Comparison of ENCODE assay signal across 21 cellular contexts in genomic region chr15:72616491-72617210, GRCh38. TPM values are rescaled to one million over a fixed set of nuclear protein-coding genes. Genes with fewer than 3 reads are reported as not detected.
DNase-seq lines count a peak whose midpoint lies in the region; ATAC-seq and TF ChIP-seq lines count a peak whose summit lies in the region.
"Had no signal": no experiment of that assay in that cellular context is flagged by ENCODE, and none has a peak within 500 bp of the region (broad histone marks: within the 10 kb centered on the region; RNA-seq: fewer than 3 reads in every experiment).

No MANE protein-coding gene starts in this region.

- H3K36me3 ChIP-seq in DND-41 (ENCODE audit: insufficient read depth, low read length) (no peaks in the 10 kb centered on the region), Karpas-422 (ENCODE audit: insufficient read depth, low read length) (no peaks in the 10 kb centered on the region)
- H3K36me3 ChIP-seq: BE2C, Peyer's patch had no signal

- DNase-seq in DND-41: peak; percentile 9
- DNase-seq in Karpas-422: peak; percentile 19
- peak; percentile 35 for DNase-seq in myocyte (ENCODE audit: low read depth)
- no peak for DNase-seq in NCI-H2196 treated with DMSO at 0.1 percent for 48 hours (lab: John Stamatoyannopoulos, UW; ENCODE audit: unreplicated experiment)
- DNase-seq in NCI-H748 (lab: John Stamatoyannopoulos, UW; ENCODE audit: unreplicated experiment): no peak
- DNase-seq in anterior cingulate cortex (lab: John Stamatoyannopoulos, UW): no peak
- no peak for DNase-seq in G401 (ENCODE audit: low spot score)
- DNase-seq: BE2C, Calu3, EL, IMR-90, NCI-H2081 treated with DMSO at 0.1 percent for 48 hours, NCI-H526 treated with DMSO at 0.1 percent for 48 hours, Peyer's patch had no signal

- peak overlapping the region; percentile 32 for H3K27ac Mint-ChIP-seq in activated T-helper 17 cell treated with anti-CD3 and anti-CD28 coated beads, Interleukin-2, amount 50 U/mL, for 72 hours
- H3K27ac Mint-ChIP-seq: CD4-positive, alpha-beta T cell had no signal

- H3K9me2 ChIP-seq in Karpas-422 (replicated peaks; ENCODE audit: insufficient read depth, low read length): no peaks in the 10 kb centered on the region

- H3K27me3 Mint-ChIP-seq in activated T-helper 17 cell treated with anti-CD3 and anti-CD28 coated beads, Interleukin-2, amount 50 U/mL, for 72 hours: no peaks in the 10 kb centered on the region
- H3K27me3 Mint-ChIP-seq: CD4-positive, alpha-beta T cell had no signal

- H3K4me1 Mint-ChIP-seq in activated T-helper 17 cell treated with anti-CD3 and anti-CD28 coated beads, Interleukin-2, amount 50 U/mL, for 72 hours: no peaks in the 10 kb centered on the region

- no peaks in the 10 kb centered on the region for H3K36me3 Mint-ChIP-seq in activated T-helper 17 cell treated with anti-CD3 and anti-CD28 coated beads, Interleukin-2, amount 50 U/mL, for 72 hours (ENCODE audit: low read depth)

- no peak for ATAC-seq in DND-41 (ENCODE audit: insufficient read depth, low read depth)
- ATAC-seq in activated T-helper 17 cell treated with anti-CD3 and anti-CD28 coated beads, Interleukin-2, amount 50 U/mL, for 72 hours (replicated peaks): no peak
- ATAC-seq: Right ventricle myocardium inferior had no signal

- H3K4me2 ChIP-seq in DND-41 (ENCODE audit: insufficient read depth, low read length) (no peak overlapping the region), Karpas-422 (ENCODE audit: low read depth, low read length, poor library complexity, severe bottlenecking) (no peak overlapping the region)

- no peaks in the 10 kb centered on the region for H3K79me2 ChIP-seq in DND-41 (ENCODE audit: insufficient read depth, low read length)
- H3K79me2 ChIP-seq in Karpas-422 (ENCODE audit: low read length): no peaks in the 10 kb centered on the region

- H2AFZ ChIP-seq in DND-41 (ENCODE audit: low read depth, low read length): no peak overlapping the region
- no peak overlapping the region for H2AFZ ChIP-seq in Karpas-422 (ENCODE audit: low read length)

- H3K9ac ChIP-seq in DND-41 (ENCODE audit: low read depth, low read length): no peak overlapping the region
- H3K9ac ChIP-seq in Karpas-422 (ENCODE audit: low read length): no peak overlapping the region

- H4K20me1 ChIP-seq in DND-41 (ENCODE audit: insufficient read depth, low read length): no peaks in the 10 kb centered on the region
- H4K20me1 ChIP-seq in Karpas-422 (ENCODE audit: insufficient read depth, low read depth, low read length): no peaks in the 10 kb centered on the region

- no peaks in the 10 kb centered on the region for H3K27me3 ChIP-seq in DND-41 (ENCODE audit: insufficient read depth, low read length, poor library complexity)
- no peaks in the 10 kb centered on the region for H3K27me3 ChIP-seq in Karpas-422 (ENCODE audit: low read length)
- H3K27me3 ChIP-seq: BE2C, Peyer's patch had no signal

- H3K4me3 Mint-ChIP-seq in activated T-helper 17 cell treated with anti-CD3 and anti-CD28 coated beads, Interleukin-2, amount 50 U/mL, for 72 hours: no peak overlapping the region
- H3K4me3 Mint-ChIP-seq: CD4-positive, alpha-beta T cell had no signal

- H3K27ac ChIP-seq in DND-41 (ENCODE audit: low read length): no peak overlapping the region
- H3K27ac ChIP-seq in Karpas-422 (ENCODE audit: low read length): no peak overlapping the region
- H3K27ac ChIP-seq: HL-60, Peyer's patch had no signal

- no peaks in the 10 kb centered on the region for H3K4me1 ChIP-seq in DND-41 (ENCODE audit: insufficient read depth, low read length)
- no peaks in the 10 kb centered on the region for H3K4me1 ChIP-seq in Karpas-422 (ENCODE audit: low read length)
- H3K4me1 ChIP-seq: BE2C, Peyer's patch had no signal

- in situ Hi-C loops in G401 (cut with HindIII; ENCODE audit: low sequenced_read_pairs): no loop called here

- no peaks in the 10 kb centered on the region for H3K9me3 Mint-ChIP-seq in activated T-helper 17 cell treated with anti-CD3 and anti-CD28 coated beads, Interleukin-2, amount 50 U/mL, for 72 hours
- H3K9me3 Mint-ChIP-seq: CD4-positive, alpha-beta T cell; H9 had no signal

- TF ChIP-seq CTCF in DND-41 (IDR thresholded peaks at IDR 0.05; ENCODE audit: borderline replicate concordance, extremely low read depth, low read length, poor library complexity, severe bottlenecking): no peak

- H3K4me3 ChIP-seq in DND-41 (ENCODE audit: low read depth in 1 of 2, low read length in 2 of 2) (no peak overlapping the region), Karpas-422 (ENCODE audit: low read length) (no peak overlapping the region)
- H3K4me3 ChIP-seq: Peyer's patch had no signal

- H3K9me3 ChIP-seq in DND-41 (ENCODE audit: insufficient read depth, low read length, severe bottlenecking) (no peaks in the 10 kb centered on the region), Karpas-422 (ENCODE audit: low read length) (no peaks in the 10 kb centered on the region)
- H3K9me3 ChIP-seq: BE2C, Peyer's patch had no signal

RNA-seq across cellular contexts. Expression of gene GOLGA6B, which starts 37.8 kb away (rescaled TPM):
- not detected in 2 replicates for total RNA-seq in Karpas-422 (2014; rRNA removed; shearing (Covaris generic); ENCODE audit: low replicate concordance)
- total RNA-seq in activated T-helper 17 cell treated with anti-CD3 and anti-CD28 coated beads, Interleukin-2, amount 50 U/mL, for 72 hours: under 1 TPM in 1 of 2 donors, not detected in 1; 0.13 TPM
- 0.21 TPM in 1 of 2 replicates, not detected in the other for total RNA-seq in myocyte
- polyA plus RNA-seq in myocyte (2012): 0.04 TPM
- not detected in 2 replicates for total RNA-seq in G401 (2014; rRNA removed; shearing (Covaris generic))
- total RNA-seq: Calu3, IMR-90, LHCN-M2, Peyer's patch, Right ventricle myocardium inferior, SK-MEL-5 had no signal
- polyA plus RNA-seq: IMR-90 had no signal

Comparison
In these comparisons a context has a peak if more than half of its experiments do, and no peak if none do; other contexts are left out.
1. DNase-seq: peak in DND-41 (single experiment), Karpas-422 (single experiment) and myocyte (single experiment); none in NCI-H2196 treated with DMSO at 0.1 percent for 48 hours (single experiment), NCI-H748 (single experiment), anterior cingulate cortex (0 of 58) and G401 (single experiment).